ENCODE assay signal across 13 cellular contexts in the genomic region with DNA sequence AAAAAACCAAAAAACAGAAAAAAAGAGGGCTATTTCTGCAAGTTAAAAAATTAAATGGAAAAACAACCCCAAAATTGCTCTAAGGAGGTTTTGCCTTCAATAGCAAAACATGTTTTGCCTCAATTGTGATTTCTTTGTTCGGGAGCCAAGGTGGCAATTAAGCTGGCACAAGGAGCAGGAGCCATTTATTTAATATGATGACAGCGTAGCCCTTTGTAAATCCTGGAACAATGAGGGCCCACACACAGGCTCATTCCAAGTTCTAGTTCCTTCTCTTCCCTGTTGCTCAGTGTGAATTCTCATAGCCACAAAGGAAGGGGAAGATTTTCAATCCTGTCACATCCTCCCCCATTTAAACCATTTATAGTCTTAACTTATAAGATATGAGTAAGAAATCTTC.
A peak's percentile ranks its signal among the peaks of the same experiment; 100 is the strongest.
DNase-seq lines count a peak whose midpoint lies in the region; ATAC-seq and TF ChIP-seq lines count a peak whose summit lies in the region.
"Had no signal": no experiment of that assay in that cellular context is flagged by ENCODE, and none has a peak within 500 bp of the region (broad histone marks: within the 10 kb centered on the region; RNA-seq: fewer than 3 reads in every experiment).

No MANE protein-coding gene starts in this region.

- no peak overlapping the region for H3K4me3 Mint-ChIP-seq in CD4-positive, alpha-beta T cell
- H3K4me3 Mint-ChIP-seq: activated naive CD8-positive, alpha-beta T cell treated with anti-CD3 and anti-CD28 coated beads, Interleukin-2, amount 50 U/mL, for 24 hours; stimulated activated naive B cell treated with anti-CD40 and anti-IgM and Interleukin-4, amounts not matched to agents 10 μg/mL and 1 μg/mL and 100 μg/mL, for 72 hours; T-helper 1 cell treated with Interleukin-12 subunit alpha and Interleukin-12 subunit beta and Interleukin-4 antibody, amounts not matched to agents 30 μg/mL and 1 μg/mL, for 36 hours had no signal

- no peaks in the 10 kb centered on the region for H3K36me3 Mint-ChIP-seq in CD4-positive, alpha-beta T cell (ENCODE audit: low read depth)

- H3K27ac ChIP-seq in angular gyrus (ENCODE audit: low read depth, low read length), result peak overlapping the region; percentile 47
- H3K27ac ChIP-seq in CD4-positive, alpha-beta T cell (ENCODE audit: low read depth, low read length), result no peak overlapping the region
- H3K27ac ChIP-seq: RWPE1, skin epidermis had no signal

- H3K9me3 ChIP-seq in CD4-positive, alpha-beta T cell (ENCODE audit: control insufficient read depth, low read length), result no peaks in the 10 kb centered on the region

- H3K27ac Mint-ChIP-seq in CD4-positive, alpha-beta T cell, result no peak overlapping the region
- H3K27ac Mint-ChIP-seq: activated naive CD8-positive, alpha-beta T cell treated with anti-CD3 and anti-CD28 coated beads, Interleukin-2, amount 50 U/mL, for 24 hours; stimulated activated naive B cell treated with anti-CD40 and anti-IgM and Interleukin-4, amounts not matched to agents 10 μg/mL and 1 μg/mL and 100 μg/mL, for 72 hours; T-helper 1 cell treated with Interleukin-12 subunit alpha and Interleukin-12 subunit beta and Interleukin-4 antibody, amounts not matched to agents 30 μg/mL and 1 μg/mL, for 36 hours had no signal

- no peaks in the 10 kb centered on the region for H3K27me3 Mint-ChIP-seq in CD4-positive, alpha-beta T cell
- H3K27me3 Mint-ChIP-seq: activated naive CD8-positive, alpha-beta T cell treated with anti-CD3 and anti-CD28 coated beads, Interleukin-2, amount 50 U/mL, for 24 hours; stimulated activated naive B cell treated with anti-CD40 and anti-IgM and Interleukin-4, amounts not matched to agents 10 μg/mL and 1 μg/mL and 100 μg/mL, for 72 hours had no signal

- DNase-seq in NCI-H510A treated with DMSO at 0.1 percent for 48 hours (lab: John Stamatoyannopoulos, UW) (peak; percentile 7), NCI-H510A (lab: John Stamatoyannopoulos, UW) (no peak), left colon (no peak), superior temporal gyrus (ENCODE audit: extremely low spot score) (peak; percentile 75), RKO (ENCODE audit: low spot score) (no peak)
- no peak for DNase-seq in stimulated activated CD4-positive, alpha-beta T cell treated with anti-CD3 and anti-CD28 coated beads, Interleukin-2, amount 100 ng/mL, for 48 hours
- no peak for DNase-seq in CD4-positive, alpha-beta T cell
- DNase-seq: activated naive CD8-positive, alpha-beta T cell treated with anti-CD3 and anti-CD28 coated beads, Interleukin-2, amount 50 U/mL, for 24 hours; stimulated activated naive B cell treated with anti-CD40 and anti-IgM and Interleukin-4, amounts not matched to agents 10 μg/mL and 1 μg/mL and 100 μg/mL, for 72 hours had no signal

- CTCF ChIA-PET in CD4-positive, alpha-beta T cell (lab: Charles Lee), result no interaction called here

- TF ChIP-seq CTCF in CD4-positive, alpha-beta T cell (IDR thresholded peaks at IDR 0.05), result no peak

- no peaks in the 10 kb centered on the region for H3K9me3 Mint-ChIP-seq in CD4-positive, alpha-beta T cell
- H3K9me3 Mint-ChIP-seq: activated naive CD8-positive, alpha-beta T cell treated with anti-CD3 and anti-CD28 coated beads, Interleukin-2, amount 50 U/mL, for 24 hours; stimulated activated naive B cell treated with anti-CD40 and anti-IgM and Interleukin-4, amounts not matched to agents 10 μg/mL and 1 μg/mL and 100 μg/mL, for 72 hours; T-helper 1 cell treated with Interleukin-12 subunit alpha and Interleukin-12 subunit beta and Interleukin-4 antibody, amounts not matched to agents 30 μg/mL and 1 μg/mL, for 36 hours had no signal

- intact Hi-C loops in left colon (cut with DNase I, micrococcal nuclease), result no loop called here
- intact Hi-C loops in CD4-positive, alpha-beta T cell (cut with DNase I, micrococcal nuclease), result no loop called here

- H3K27me3 ChIP-seq in CD4-positive, alpha-beta T cell (ENCODE audit: control insufficient read depth, insufficient read depth, low read length), result no peaks in the 10 kb centered on the region

- POLR2A ChIA-PET in CD4-positive, alpha-beta T cell (lab: Charles Lee), result no interaction called here

- H3K4me1 Mint-ChIP-seq in CD4-positive, alpha-beta T cell (ENCODE audit: low read depth), result no peaks in the 10 kb centered on the region
- H3K4me1 Mint-ChIP-seq: activated naive CD8-positive, alpha-beta T cell treated with anti-CD3 and anti-CD28 coated beads, Interleukin-2, amount 50 U/mL, for 24 hours had no signal

- peak; percentile 71 for ATAC-seq in left colon
- no peak for ATAC-seq in CD4-positive, alpha-beta T cell (ENCODE audit: poor library complexity)
- ATAC-seq: activated naive CD8-positive, alpha-beta T cell treated with anti-CD3 and anti-CD28 coated beads, Interleukin-2, amount 50 U/mL, for 24 hours; stimulated activated naive B cell treated with anti-CD40 and anti-IgM and Interleukin-4, amounts not matched to agents 10 μg/mL and 1 μg/mL and 100 μg/mL, for 72 hours had no signal

Comparison
In these comparisons a context has a peak if more than half of its experiments do, and no peak if none do; other contexts are left out.
1. DNase-seq: peak in NCI-H510A treated with DMSO at 0.1 percent for 48 hours (single experiment) and superior temporal gyrus (single experiment); none in NCI-H510A (single experiment), left colon (0 of 2), stimulated activated CD4-positive, alpha-beta T cell treated with anti-CD3 and anti-CD28 coated beads, Interleukin-2, amount 100 ng/mL, for 48 hours (0 of 2), RKO (single experiment) and CD4-positive, alpha-beta T cell (0 of 10).